ENCODE assay signal across 8 cellular contexts in genomic region chr1:198934901-198935301, GRCh38.
DNase-seq lines count a peak whose midpoint lies in the region; ATAC-seq, FAIRE-seq and TF ChIP-seq lines count a peak whose summit lies in the region.

No MANE protein-coding gene starts in this region.

- no peaks in the 10 kb centered on the region for H3K79me2 ChIP-seq in HepG2 (ENCODE audit: insufficient read depth, low read length)

- H3K27ac ChIP-seq in HepG2 (ENCODE audit: extremely low read length, insufficient read depth, low read length), result no peak overlapping the region
- peak overlapping the region; percentile 61 for H3K27ac ChIP-seq in substantia nigra (ENCODE audit: low read depth, low read length, poor library complexity, severe bottlenecking)

- TF ChIP-seq RAD21 in HepG2 (CRISPR knock-in tag; IDR thresholded peaks at IDR 0.05), result no peak

- intact Hi-C loops in HepG2 (cut with micrococcal nuclease; ENCODE audit: unreplicated experiment), result no loop called here

- CTCF ChIA-PET in HepG2 (lab: Yijun Ruan, JAX; ENCODE audit: low intra/inter-chr PET ratio, low total read pairs), result no interaction called here

- TF ChIP-seq POLR2A in HepG2 (IDR thresholded peaks at IDR 0.05; ENCODE audit: insufficient read depth in 1 of 2, low read depth in 2 of 2, low read length in 2 of 2), result no peak

- TF ChIP-seq EP300 in HepG2 (IDR thresholded peaks at IDR 0.05; ENCODE audit: low read depth in 2 of 2, low read length in 2 of 2) (no peak), HepG2 (CRISPR knock-in tag; IDR thresholded peaks at IDR 0.05; ENCODE audit: borderline replicate concordance) (no peak)

- no peaks in the 10 kb centered on the region for H4K20me1 ChIP-seq in HepG2 (ENCODE audit: insufficient read depth, low read length)

- H3K9ac ChIP-seq in HepG2 (ENCODE audit: insufficient read depth, low read depth, low read length), result no peak overlapping the region

- ATAC-seq in HG02840 (IDR thresholded peaks at IDR 0.05; ENCODE audit: low FRiP score, unreplicated experiment) (peak; percentile 9), HepG2 (no peak)

- 26% methylated on average over 6 of the region's 6 CpGs for WGBS in HepG2 (ENCODE audit: low lambda C conversion rate)

- H2AFZ ChIP-seq in HepG2 (ENCODE audit: low read length), result no peak overlapping the region

- TF ChIP-seq CTCF in GM12865 (IDR thresholded peaks at IDR 0.05; ENCODE audit: insufficient read depth, low read depth, low read length, missing control alignments) (no peak), HepG2 (CRISPR knock-in tag; IDR thresholded peaks at IDR 0.05) (no peak)

- H3K27me3 ChIP-seq in HepG2 (ENCODE audit: control insufficient read depth in 1 of 2, insufficient read depth in 2 of 2, low read length in 2 of 2), result no peaks in the 10 kb centered on the region

- FAIRE-seq in HepG2 (lab: Jason Lieb, UNC) (no peak), frontal cortex (lab: Jason Lieb, UNC) (no peak)

- POLR2A ChIA-PET in HepG2 (lab: Yijun Ruan, JAX), result no interaction called here

- H3K4me1 ChIP-seq in HepG2 (ENCODE audit: insufficient read depth, low read length), result peaks cover 16% of the 10 kb centered on the region

- no peaks in the 10 kb centered on the region for H3K36me3 ChIP-seq in HepG2 (replicated peaks in 1 of 2; ENCODE audit: control insufficient read depth in 1 of 2, insufficient read depth in 2 of 2, low read length in 2 of 2)

- in situ Hi-C loops in HepG2 (cut with HindIII; ENCODE audit: extremely low pct_ligation_motif_present, low pct_unique_long_range_greater_than_20kb), result no loop called here

- no peaks in the 10 kb centered on the region for H3K9me3 ChIP-seq in HepG2 (ENCODE audit: low read length)

- H3K4me3 ChIP-seq in GM12865 (ENCODE audit: low read depth, low read length), result peak overlapping the region; percentile 67
- peak overlapping the region in 1 of 3 experiments; percentile 26; a peak in 1 of 6 replicates for H3K4me3 ChIP-seq in HepG2 (replicated peaks in 1 of 3; ENCODE audit: insufficient read depth in 1 of 3, low read depth in 2 of 3, low read length in 3 of 3)

- BruUV-seq in HepG2 (replicated peaks; lab: Mats Ljungman, UMichigan), result no TSS peak

- peak overlapping the region; percentile 74 for H3K4me2 ChIP-seq in HepG2 (ENCODE audit: low read depth, low read length)

- peak; percentile 29 for DNase-seq in GM12865 (ENCODE audit: low read depth)
- peak; percentile 36 for DNase-seq in activated T-helper 9 cell treated with anti-CD3 and anti-CD28 coated beads, Interleukin-2, amount 50 U/mL, for 16 hours (ENCODE audit: low read depth)
- no peak for DNase-seq in HepG2 (ENCODE audit: low spot score)
- peak in 1 of 49 donors; percentile 23 for DNase-seq in substantia nigra (lab: John Stamatoyannopoulos, UW)
- DNase-seq in NCI-H1694 treated with DMSO at 0.1 percent for 48 hours (lab: John Stamatoyannopoulos, UW), result no peak
- DNase-seq in frontal cortex (ENCODE audit: low spot score in 2 of 2), result no peak

TF ChIP-seq in PFSK-1, 5 proteins besides CTCF, POLR2A, EP300 and RAD21:
- TF ChIP-seq FOXP2 (optimal IDR thresholded peaks at IDR 0.05; ENCODE audit: borderline replicate concordance, extremely low read depth, extremely low read length, insufficient read depth) (no peak), REST (IDR thresholded peaks at IDR 0.05; ENCODE audit: insufficient read depth in 1 of 2, low read depth in 2 of 2, low read length in 2 of 2) (no peak), TAF1 (IDR thresholded peaks at IDR 0.05; ENCODE audit: borderline replicate concordance, insufficient read depth, low read length) (no peak), SIN3A (IDR thresholded peaks at IDR 0.05; ENCODE audit: borderline replicate concordance, insufficient read depth, low read length) (peak; percentile 55; the same call in 1 of the 2 replicates), POLR2AphosphoS5 (IDR thresholded peaks at IDR 0.05; ENCODE audit: low read depth, low read length) (no peak)
TF ChIP-seq in PFSK-1: peak in this region for 1.

TF ChIP-seq in HepG2, 621 proteins besides CTCF, POLR2A, EP300 and RAD21:
- TF ChIP-seq NR0B2 (CRISPR knock-in tag; IDR thresholded peaks at IDR 0.05) (no peak), ZNF33B (CRISPR knock-in tag; IDR thresholded peaks at IDR 0.05) (no peak), PAF1 (CRISPR knock-in tag; IDR thresholded peaks at IDR 0.05) (no peak), ZNF510 (CRISPR knock-in tag; IDR thresholded peaks at IDR 0.05; ENCODE audit: low read depth) (no peak), CREB1 (IDR thresholded peaks at IDR 0.05) (0 out of 2 replicates have a peak, but pooled peaks have one; percentile 41), CREB1 (CRISPR knock-in tag; IDR thresholded peaks at IDR 0.05) (no peak), ATF7 (IDR thresholded peaks at IDR 0.05) (peak; percentile 92), ATF7 (CRISPR knock-in tag; IDR thresholded peaks at IDR 0.05) (no peak), ZNF792 (CRISPR knock-in tag; IDR thresholded peaks at IDR 0.05) (no peak)

Comparison
In these comparisons a context has a peak if more than half of its experiments do, and no peak if none do; other contexts are left out.
1. DNase-seq: peak in GM12865 (single experiment) and activated T-helper 9 cell treated with anti-CD3 and anti-CD28 coated beads, Interleukin-2, amount 50 U/mL, for 16 hours (single experiment); none in HepG2 (single experiment), NCI-H1694 treated with DMSO at 0.1 percent for 48 hours (single experiment) and frontal cortex (0 of 2).